In genomic region chr3:191768421-191768820, GRCh38 we compare ENCODE assay signal across 26 cellular contexts.
DNase-seq lines count a peak whose midpoint lies in the region; ATAC-seq, FAIRE-seq and TF ChIP-seq lines count a peak whose summit lies in the region.
"Had no signal": no experiment of that assay in that cellular context is flagged by ENCODE, and none has a peak within 500 bp of the region (broad histone marks: within the 10 kb centered on the region; RNA-seq: fewer than 3 reads in every experiment).

No MANE protein-coding gene starts in this region.

- peaks cover 2% of the 10 kb centered on the region for H3K36me3 Mint-ChIP-seq in endodermal cell (ENCODE audit: low read depth)
- H3K36me3 Mint-ChIP-seq in CD8-positive, alpha-beta memory T cell, result no peaks in the 10 kb centered on the region
- H3K36me3 Mint-ChIP-seq: naive thymus-derived CD4-positive, alpha-beta T cell had no signal

- no peak overlapping the region for H3K27ac ChIP-seq in HepG2 (ENCODE audit: extremely low read length, insufficient read depth, low read length)
- H3K27ac ChIP-seq in right lobe of liver, result no peak overlapping the region
- H3K27ac ChIP-seq in endodermal cell (ENCODE audit: low read depth, low read length), result no peak overlapping the region
- H3K27ac ChIP-seq in CD8-positive, alpha-beta memory T cell (ENCODE audit: low read depth, low read length), result no peak overlapping the region
- H3K27ac ChIP-seq: BLaER1, right atrium auricular region, SJSA1, upper lobe of right lung had no signal

- no TSS peak for BruUV-seq in HepG2 (replicated peaks; lab: Mats Ljungman, UMichigan)

- H3K4me3 Mint-ChIP-seq in endodermal cell, result no peak overlapping the region
- no peak overlapping the region for H3K4me3 Mint-ChIP-seq in CD8-positive, alpha-beta memory T cell
- H3K4me3 Mint-ChIP-seq: activated T-cell treated with anti-CD3 and anti-CD28 coated beads, Interleukin-2, amount 50 U/mL, for 24 hours; dendritic cell treated with granulocyte-macrophage colony-stimulating factor and Interleukin-4, amounts not matched to agents 40 ng/mL and 50 ng/mL, for 4 days; naive thymus-derived CD4-positive, alpha-beta T cell had no signal

- no peaks in the 10 kb centered on the region for H3K36me3 ChIP-seq in HepG2 (replicated peaks in 1 of 2; ENCODE audit: control insufficient read depth in 1 of 2, insufficient read depth in 2 of 2, low read length in 2 of 2)
- H3K36me3 ChIP-seq in right lobe of liver, result no peaks in the 10 kb centered on the region
- H3K36me3 ChIP-seq in endodermal cell (ENCODE audit: control insufficient read depth, insufficient read depth, low read length), result no peaks in the 10 kb centered on the region
- H3K36me3 ChIP-seq in CD8-positive, alpha-beta memory T cell (ENCODE audit: insufficient read depth, low read length), result no peaks in the 10 kb centered on the region
- H3K36me3 ChIP-seq: BLaER1, right atrium auricular region, SJSA1, upper lobe of right lung had no signal

- H3K4me1 Mint-ChIP-seq in endodermal cell, result peaks cover 10% of the 10 kb centered on the region
- no peaks in the 10 kb centered on the region for H3K4me1 Mint-ChIP-seq in CD8-positive, alpha-beta memory T cell
- H3K4me1 Mint-ChIP-seq: naive thymus-derived CD4-positive, alpha-beta T cell had no signal

- intact Hi-C loops in HepG2 (cut with micrococcal nuclease; ENCODE audit: unreplicated experiment) (no loop called here), right lobe of liver (cut with DNase I) (no loop called here)

- TF ChIP-seq POLR2A in HepG2 (IDR thresholded peaks at IDR 0.05; ENCODE audit: insufficient read depth in 1 of 2, low read depth in 2 of 2, low read length in 2 of 2) (no peak), right lobe of liver (IDR thresholded peaks at IDR 0.05) (no peak)

- in situ Hi-C loops in HepG2 (cut with HindIII; ENCODE audit: extremely low pct_ligation_motif_present, low pct_unique_long_range_greater_than_20kb), result no loop called here

- H2AFZ ChIP-seq in HepG2 (ENCODE audit: low read length), result no peak overlapping the region

- TF ChIP-seq EP300 in HepG2 (IDR thresholded peaks at IDR 0.05; ENCODE audit: low read depth in 2 of 2, low read length in 2 of 2) (no peak), HepG2 (CRISPR knock-in tag; IDR thresholded peaks at IDR 0.05; ENCODE audit: borderline replicate concordance) (no peak)

- H3K27me3 ChIP-seq in HepG2 (ENCODE audit: control insufficient read depth in 1 of 2, insufficient read depth in 2 of 2, low read length in 2 of 2), result no peaks in the 10 kb centered on the region
- H3K27me3 ChIP-seq in right lobe of liver, result no peaks in the 10 kb centered on the region
- no peaks in the 10 kb centered on the region for H3K27me3 ChIP-seq in endodermal cell (ENCODE audit: control insufficient read depth, insufficient read depth, low read length, poor library complexity, severe bottlenecking)
- H3K27me3 ChIP-seq in CD8-positive, alpha-beta memory T cell (ENCODE audit: insufficient read depth, low read length, poor library complexity, severe bottlenecking), result no peaks in the 10 kb centered on the region
- H3K27me3 ChIP-seq: BLaER1, right atrium auricular region, SJSA1, upper lobe of right lung had no signal

- H3K4me3 ChIP-seq in HepG2 (replicated peaks in 1 of 3; ENCODE audit: insufficient read depth in 1 of 3, low read depth in 2 of 3, low read length in 3 of 3) (no peak overlapping the region), right lobe of liver (no peak overlapping the region), endodermal cell (ENCODE audit: low read length) (no peak overlapping the region)
- no peak overlapping the region for H3K4me3 ChIP-seq in CD8-positive, alpha-beta memory T cell (ENCODE audit: low read length)
- H3K4me3 ChIP-seq: BLaER1, right atrium auricular region, SJSA1, upper lobe of right lung had no signal

- ATAC-seq in HepG2 (peak; percentile 71), right lobe of liver (no peak), HG03354 (IDR thresholded peaks at IDR 0.05; ENCODE audit: poor library complexity, severe bottlenecking, unreplicated experiment) (peak; percentile 51)
- ATAC-seq: naive thymus-derived CD4-positive, alpha-beta T cell; upper lobe of right lung had no signal

- TF ChIP-seq CTCF in HepG2 (CRISPR knock-in tag; IDR thresholded peaks at IDR 0.05), result no peak
- TF ChIP-seq CTCF in right lobe of liver (IDR thresholded peaks at IDR 0.05), result no peak
- peak; percentile 59 for TF ChIP-seq CTCF in endodermal cell (conservative IDR thresholded peaks at IDR 0.05)

- H3K27ac Mint-ChIP-seq in endodermal cell, result no peak overlapping the region
- no peak overlapping the region for H3K27ac Mint-ChIP-seq in CD8-positive, alpha-beta memory T cell
- H3K27ac Mint-ChIP-seq: activated T-cell treated with anti-CD3 and anti-CD28 coated beads, Interleukin-2, amount 50 U/mL, for 24 hours; dendritic cell treated with granulocyte-macrophage colony-stimulating factor and Interleukin-4, amounts not matched to agents 40 ng/mL and 50 ng/mL, for 4 days; naive thymus-derived CD4-positive, alpha-beta T cell had no signal

- no peak for TF ChIP-seq RAD21 in HepG2 (CRISPR knock-in tag; IDR thresholded peaks at IDR 0.05)

- no peak for DNase-seq in HepG2 (ENCODE audit: low spot score)
- DNase-seq in right lobe of liver, result no peak
- DNase-seq in endodermal cell, result peak; percentile 72
- no peak for DNase-seq in CD8-positive, alpha-beta memory T cell
- DNase-seq in cerebellum (ENCODE audit: low spot score), result no peak
- DNase-seq in medulla oblongata (ENCODE audit: extremely low spot score), result no peak
- DNase-seq in cerebellar nuclear complex (lab: John Stamatoyannopoulos, UW), result no peak
- DNase-seq: activated CD4-positive, CD25-positive, alpha-beta regulatory T cell; activated naive CD4-positive, alpha-beta T cell; activated T-cell treated with anti-CD3 and anti-CD28 coated beads, Interleukin-2, amount 50 U/mL, for 24 hours; HCEC 1CT; hippocampal formation; IMR-90; kidney glomerular epithelial cell; mammary epithelial cell; naive thymus-derived CD4-positive, alpha-beta T cell; NCI-H1694; stimulated activated CD8-positive, alpha-beta memory T cell treated with anti-CD3 and anti-CD28 coated beads, Interleukin-4, amount 100 ng/mL, for 48 hours; upper lobe of right lung had no signal

- H4K20me1 ChIP-seq in HepG2 (ENCODE audit: insufficient read depth, low read length), result no peaks in the 10 kb centered on the region
- H4K20me1 ChIP-seq: BLaER1 had no signal

- CTCF ChIA-PET in HepG2 (lab: Yijun Ruan, JAX; ENCODE audit: low intra/inter-chr PET ratio, low total read pairs), result no interaction called here
- CTCF ChIA-PET in CD8-positive, alpha-beta memory T cell (lab: Charles Lee), result no interaction called here

- no peaks in the 10 kb centered on the region for H3K4me1 ChIP-seq in HepG2 (ENCODE audit: insufficient read depth, low read length)
- H3K4me1 ChIP-seq in right lobe of liver, result no peaks in the 10 kb centered on the region
- H3K4me1 ChIP-seq in endodermal cell (ENCODE audit: control insufficient read depth, insufficient read depth, low read length), result no peaks in the 10 kb centered on the region
- H3K4me1 ChIP-seq in CD8-positive, alpha-beta memory T cell (ENCODE audit: insufficient read depth, low read length), result no peaks in the 10 kb centered on the region
- H3K4me1 ChIP-seq: BLaER1, right atrium auricular region, SJSA1, upper lobe of right lung had no signal

- POLR2A ChIA-PET in HepG2 (lab: Yijun Ruan, JAX), result no interaction called here
- POLR2A ChIA-PET in CD8-positive, alpha-beta memory T cell (lab: Charles Lee), result no interaction called here

- H3K9me3 Mint-ChIP-seq in endodermal cell, result peaks cover 21% of the 10 kb centered on the region
- H3K9me3 Mint-ChIP-seq in CD8-positive, alpha-beta memory T cell, result peaks cover 2 to 33% (median 8%) of the 10 kb centered on the region in 5 donors
- H3K9me3 Mint-ChIP-seq: activated T-cell treated with anti-CD3 and anti-CD28 coated beads, Interleukin-2, amount 50 U/mL, for 24 hours had no signal

- no peaks in the 10 kb centered on the region for H3K79me2 ChIP-seq in HepG2 (ENCODE audit: insufficient read depth, low read length)

- no peak overlapping the region for H3K9ac ChIP-seq in HepG2 (ENCODE audit: insufficient read depth, low read depth, low read length)
- H3K9ac ChIP-seq in endodermal cell (ENCODE audit: extremely low read depth, low read length, poor library complexity, severe bottlenecking), result no peak overlapping the region
- H3K9ac ChIP-seq: BLaER1 had no signal

- H3K4me2 ChIP-seq in HepG2 (ENCODE audit: low read depth, low read length), result no peak overlapping the region
- H3K4me2 ChIP-seq: BLaER1 had no signal

- WGBS in HepG2 (ENCODE audit: low lambda C conversion rate), result 33% methylated on average over 1 of the region's 2 CpGs
- 83% methylated on average over 1 of the region's 2 CpGs for whole genome bisulfite sequencing in right lobe of liver (ENCODE audit: insufficient coverage, low coverage, low lambda C conversion rate, missing lambda C conversion rate)
- WGBS in endodermal cell (ENCODE audit: insufficient coverage in 1 of 2, insufficient read length in 1 of 2), 2 experiments, result 83 to 100% methylated on average over 2 of the region's 2 CpGs

- H3K9me3 ChIP-seq in HepG2 (ENCODE audit: low read length) (no peaks in the 10 kb centered on the region), right lobe of liver (no peaks in the 10 kb centered on the region), endodermal cell (ENCODE audit: control insufficient read depth, low read length) (peaks cover 25% of the 10 kb centered on the region)
- no peaks in the 10 kb centered on the region for H3K9me3 ChIP-seq in CD8-positive, alpha-beta memory T cell (ENCODE audit: low read length)
- H3K9me3 ChIP-seq: BLaER1, SJSA1, upper lobe of right lung had no signal

- no peak for FAIRE-seq in HepG2 (lab: Jason Lieb, UNC)
- FAIRE-seq: endothelial cell of umbilical vein, GM18507 had no signal

- H3K27me3 Mint-ChIP-seq in endodermal cell (ENCODE audit: insufficient read depth), result no peaks in the 10 kb centered on the region
- H3K27me3 Mint-ChIP-seq in CD8-positive, alpha-beta memory T cell, result no peaks in the 10 kb centered on the region
- H3K27me3 Mint-ChIP-seq: activated T-cell treated with anti-CD3 and anti-CD28 coated beads, Interleukin-2, amount 50 U/mL, for 24 hours; dendritic cell treated with granulocyte-macrophage colony-stimulating factor and Interleukin-4, amounts not matched to agents 40 ng/mL and 50 ng/mL, for 4 days; naive thymus-derived CD4-positive, alpha-beta T cell had no signal

TF ChIP-seq in HepG2, 621 proteins besides CTCF, POLR2A, EP300 and RAD21 (continues in another document):
- TF ChIP-seq CBX5 (CRISPR knock-in tag; IDR thresholded peaks at IDR 0.05; ENCODE audit: borderline replicate concordance) (no peak), STAG1 (CRISPR knock-in tag; IDR thresholded peaks at IDR 0.05) (0 out of 2 replicates have a peak, but pooled peaks have one; percentile 4), ZNF317 (CRISPR knock-in tag; IDR thresholded peaks at IDR 0.05) (no peak)

Comparison
In these comparisons a context has a peak if more than half of its experiments do, and no peak if none do; other contexts are left out.
1. ATAC-seq: peak in HepG2 (single experiment) and HG03354 (single experiment); none in right lobe of liver (0 of 4).